ENCODE assay signal across 9 cellular contexts in genomic region chr9:34986541-34987047, GRCh38. TPM values are rescaled to one million over a fixed set of nuclear protein-coding genes. Genes with fewer than 3 reads are reported as not detected.
DNase-seq lines count a peak whose midpoint lies in the region; ATAC-seq and TF ChIP-seq lines count a peak whose summit lies in the region.
"Had no signal": no experiment of that assay in that cellular context is flagged by ENCODE, and none has a peak within 500 bp of the region (broad histone marks: within the 10 kb centered on the region; RNA-seq: fewer than 3 reads in every experiment).

No MANE protein-coding gene starts in this region.

- H3K36me3 Mint-ChIP-seq in neural progenitor cell = no peaks in the 10 kb centered on the region

- TF ChIP-seq CTCF in neural progenitor cell (IDR thresholded peaks at IDR 0.05) = no peak

- H3K79me2 ChIP-seq in neural progenitor cell (ENCODE audit: low read depth) = no peaks in the 10 kb centered on the region

- peak overlapping the region; percentile 75 for H3K27ac Mint-ChIP-seq in neural progenitor cell

- peak overlapping the region; percentile 27 for H3K4me3 Mint-ChIP-seq in neural progenitor cell

- H3K36me3 ChIP-seq in neural progenitor cell (no peaks in the 10 kb centered on the region), HAP-1 (replicated peaks) (no peaks in the 10 kb centered on the region)

- H3F3A ChIP-seq in neural progenitor cell (ENCODE audit: low read depth) = peaks cover 14% of the 10 kb centered on the region

- no peak overlapping the region for H3K27ac ChIP-seq in neural progenitor cell
- H3K27ac ChIP-seq: KMS-11 had no signal

- ATAC-seq in HG03095 (IDR thresholded peaks at IDR 0.05; ENCODE audit: unreplicated experiment) (no peak), HG02588 (IDR thresholded peaks at IDR 0.05; ENCODE audit: unreplicated experiment) (no peak)

- DNase-seq in DMS 273 (lab: John Stamatoyannopoulos, UW; ENCODE audit: unreplicated experiment) = peak; percentile 83
- no peak for DNase-seq in DMS 273 treated with DMSO at 0.1 percent for 48 hours (lab: John Stamatoyannopoulos, UW)
- DNase-seq in SIG-M5 (lab: John Stamatoyannopoulos, UW) = peak; percentile 20
- peak in 53 of 58 donors; percentile 16 to 90 (median 68) for DNase-seq in anterior cingulate cortex (lab: John Stamatoyannopoulos, UW)
- DNase-seq in neural progenitor cell (ENCODE audit: low spot score) = peak; percentile 58
- no peak for DNase-seq in HAP-1 (ENCODE audit: low spot score in 2 of 2)

- H3K4me2 ChIP-seq in neural progenitor cell = no peak overlapping the region
- H3K4me2 ChIP-seq: KMS-11 had no signal

- no peak overlapping the region for H3K9ac ChIP-seq in neural progenitor cell
- H3K9ac ChIP-seq: KMS-11 had no signal

- H3K27me3 Mint-ChIP-seq in neural progenitor cell (ENCODE audit: insufficient read depth, low read depth) = peaks cover 11% of the 10 kb centered on the region

- no peaks in the 10 kb centered on the region for H3K27me3 ChIP-seq in neural progenitor cell
- no peaks in the 10 kb centered on the region; the same call in 1 of the 2 replicates for H3K27me3 ChIP-seq in HAP-1 (ENCODE audit: low read depth)

- H3K9me3 ChIP-seq in neural progenitor cell (ENCODE audit: low read depth) (no peaks in the 10 kb centered on the region), HAP-1 (no peaks in the 10 kb centered on the region)

- in situ Hi-C loops in HAP-1 (cut with MboI; ENCODE audit: low sequenced_read_pairs) = no loop called here

- H3K4me1 ChIP-seq in neural progenitor cell (peaks cover 15% of the 10 kb centered on the region), HAP-1 (peaks cover 5% of the 10 kb centered on the region; the same call in 1 of the 2 replicates)

- peaks cover 10% of the 10 kb centered on the region for H4K20me1 ChIP-seq in neural progenitor cell (ENCODE audit: low read depth)

- no peaks in the 10 kb centered on the region for H3K9me3 Mint-ChIP-seq in neural progenitor cell

- H3K4me1 Mint-ChIP-seq in neural progenitor cell = peaks cover 69% of the 10 kb centered on the region

- H3K4me3 ChIP-seq in neural progenitor cell (no peak overlapping the region), HAP-1 (no peak overlapping the region)

- H2AFZ ChIP-seq in neural progenitor cell (replicated peaks) = no peak overlapping the region

RNA-seq across cellular contexts. Expression of gene DNAJB5, which starts 3.0 kb away (rescaled TPM):
- total RNA-seq in neural progenitor cell (ENCODE audit: low replicate concordance) = 17.4 and 26.9 TPM in 2 replicates

RNA-seq across cellular contexts. Expression of gene PHF24, which starts 28.5 kb away (rescaled TPM):
- total RNA-seq in neural progenitor cell (ENCODE audit: low replicate concordance) = 0.71 and 1.8 TPM in 2 replicates

Comparison
In these comparisons a context has a peak if more than half of its experiments do, and no peak if none do; other contexts are left out.
1. DNase-seq: peak in DMS 273 (single experiment), SIG-M5 (single experiment), anterior cingulate cortex (53 of 58) and neural progenitor cell (single experiment); none in DMS 273 treated with DMSO at 0.1 percent for 48 hours (single experiment) and HAP-1 (0 of 2).